ENCODE assay signal across 10 cellular contexts in genomic region chr15:52710050-52710709, GRCh38. TPM values are rescaled to one million over a fixed set of nuclear protein-coding genes. Genes with fewer than 3 reads are reported as not detected.
DNase-seq lines count a peak whose midpoint lies in the region; ATAC-seq and TF ChIP-seq lines count a peak whose summit lies in the region.
"Had no signal": no experiment of that assay in that cellular context is flagged by ENCODE, and none has a peak within 500 bp of the region (broad histone marks: within the 10 kb centered on the region; RNA-seq: fewer than 3 reads in every experiment).

No MANE protein-coding gene starts in this region.

- no peaks in the 10 kb centered on the region for H3K4me1 ChIP-seq in upper lobe of right lung

- H3K27ac Mint-ChIP-seq in activated naive CD4-positive, alpha-beta T cell treated with anti-CD3 and anti-CD28 coated beads for 36 hours, result no peak overlapping the region
- no peak overlapping the region for H3K27ac Mint-ChIP-seq in activated naive CD4-positive, alpha-beta T cell treated with anti-CD3 and anti-CD28 coated beads, Interleukin-2, amount 10 ng/mL, durations not matched to agents 7 days and 5 days

- H3K36me3 ChIP-seq in upper lobe of right lung, result no peaks in the 10 kb centered on the region

- H3K4me1 Mint-ChIP-seq in activated naive CD4-positive, alpha-beta T cell treated with anti-CD3 and anti-CD28 coated beads for 36 hours (ENCODE audit: low read depth), result peaks cover 3% of the 10 kb centered on the region
- no peaks in the 10 kb centered on the region for H3K4me1 Mint-ChIP-seq in activated naive CD4-positive, alpha-beta T cell treated with anti-CD3 and anti-CD28 coated beads, Interleukin-2, amount 10 ng/mL, durations not matched to agents 7 days and 5 days

- H3K27ac ChIP-seq in upper lobe of right lung, result no peak overlapping the region

- no peaks in the 10 kb centered on the region for H3K9me3 Mint-ChIP-seq in activated naive CD4-positive, alpha-beta T cell treated with anti-CD3 and anti-CD28 coated beads for 36 hours
- no peaks in the 10 kb centered on the region for H3K9me3 Mint-ChIP-seq in activated naive CD4-positive, alpha-beta T cell treated with anti-CD3 and anti-CD28 coated beads, Interleukin-2, amount 10 ng/mL, durations not matched to agents 7 days and 5 days

- H3K4me3 ChIP-seq in upper lobe of right lung, result no peak overlapping the region

- DNase-seq in activated naive CD4-positive, alpha-beta T cell treated with anti-CD3 and anti-CD28 coated beads for 36 hours, result peak; percentile 24
- no peak for DNase-seq in activated naive CD4-positive, alpha-beta T cell treated with anti-CD3 and anti-CD28 coated beads, Interleukin-2, amount 10 ng/mL, durations not matched to agents 7 days and 5 days
- DNase-seq in RPMI8226, result peak; percentile 80
- DNase-seq in upper lobe of right lung, result no peak
- DNase-seq in Right ventricle myocardium superior, result no peak
- no peak for DNase-seq in inferior parietal cortex (ENCODE audit: extremely low spot score)
- no peak for DNase-seq in COLO829 (ENCODE audit: low spot score)
- DNase-seq: hippocampal formation, NCI-H2107 had no signal

- no peaks in the 10 kb centered on the region for H3K27me3 ChIP-seq in upper lobe of right lung

- H3K36me3 Mint-ChIP-seq in activated naive CD4-positive, alpha-beta T cell treated with anti-CD3 and anti-CD28 coated beads for 36 hours (ENCODE audit: low read depth), result no peaks in the 10 kb centered on the region
- H3K36me3 Mint-ChIP-seq in activated naive CD4-positive, alpha-beta T cell treated with anti-CD3 and anti-CD28 coated beads, Interleukin-2, amount 10 ng/mL, durations not matched to agents 7 days and 5 days, result no peaks in the 10 kb centered on the region

- TF ChIP-seq CTCF in upper lobe of right lung (IDR thresholded peaks at IDR 0.05), result no peak

- no peak overlapping the region for H3K4me3 Mint-ChIP-seq in activated naive CD4-positive, alpha-beta T cell treated with anti-CD3 and anti-CD28 coated beads for 36 hours
- no peak overlapping the region for H3K4me3 Mint-ChIP-seq in activated naive CD4-positive, alpha-beta T cell treated with anti-CD3 and anti-CD28 coated beads, Interleukin-2, amount 10 ng/mL, durations not matched to agents 7 days and 5 days

- no peaks in the 10 kb centered on the region for H3K27me3 Mint-ChIP-seq in activated naive CD4-positive, alpha-beta T cell treated with anti-CD3 and anti-CD28 coated beads for 36 hours (ENCODE audit: low read depth)
- H3K27me3 Mint-ChIP-seq in activated naive CD4-positive, alpha-beta T cell treated with anti-CD3 and anti-CD28 coated beads, Interleukin-2, amount 10 ng/mL, durations not matched to agents 7 days and 5 days, result peaks cover 5% of the 10 kb centered on the region

- intact Hi-C loops in activated naive CD4-positive, alpha-beta T cell treated with anti-CD3 and anti-CD28 coated beads for 36 hours (cut with micrococcal nuclease), result no loop called here
- intact Hi-C loops in upper lobe of right lung (cut with DNase I), result no loop called here
- intact Hi-C loops in Right ventricle myocardium superior (cut with DNase I), result no loop called here

- no peaks in the 10 kb centered on the region for H3K9me3 ChIP-seq in upper lobe of right lung

- peak; percentile 27 for ATAC-seq in HG02943 (IDR thresholded peaks at IDR 0.05; ENCODE audit: low read depth, unreplicated experiment)
- ATAC-seq in upper lobe of right lung, result peak; percentile 19
- no peak for ATAC-seq in Right ventricle myocardium superior (ENCODE audit: poor library complexity)

- CTCF ChIA-PET in activated naive CD4-positive, alpha-beta T cell treated with anti-CD3 and anti-CD28 coated beads for 36 hours (lab: Charles Lee), result no interaction called here
- CTCF ChIA-PET in activated naive CD4-positive, alpha-beta T cell treated with anti-CD3 and anti-CD28 coated beads, Interleukin-2, amount 10 ng/mL, durations not matched to agents 7 days and 5 days (lab: Charles Lee), result no interaction called here

RNA-seq across cellular contexts. Expression of gene ATOSA, which starts 31.0 kb away (rescaled TPM):
- total RNA-seq in activated naive CD4-positive, alpha-beta T cell treated with anti-CD3 and anti-CD28 coated beads for 36 hours, result 10 to 100 TPM; 19.4 to 21.7 TPM
- 42.5 TPM for total RNA-seq in upper lobe of right lung
- 20.4 TPM for total RNA-seq in Right ventricle myocardium superior

Comparison
In these comparisons a context has a peak if more than half of its experiments do, and no peak if none do; other contexts are left out.
1. DNase-seq: peak in activated naive CD4-positive, alpha-beta T cell treated with anti-CD3 and anti-CD28 coated beads for 36 hours (single experiment) and RPMI8226 (single experiment); none in activated naive CD4-positive, alpha-beta T cell treated with anti-CD3 and anti-CD28 coated beads, Interleukin-2, amount 10 ng/mL, durations not matched to agents 7 days and 5 days (single experiment), upper lobe of right lung (single experiment), Right ventricle myocardium superior (single experiment), inferior parietal cortex (single experiment) and COLO829 (single experiment).